In genomic region chr12:6944381-6945186, GRCh38 we compare ENCODE assay signal across 8 cellular contexts. TPM values are rescaled to one million over a fixed set of nuclear protein-coding genes. Genes with fewer than 3 reads are reported as not detected.
DNase-seq lines count a peak whose midpoint lies in the region; ATAC-seq and TF ChIP-seq lines count a peak whose summit lies in the region.

No MANE protein-coding gene starts in this region.

- H3K36me3 ChIP-seq in urinary bladder (ENCODE audit: insufficient read depth) = no peaks in the 10 kb centered on the region

- H3K4me3 ChIP-seq in GM12865 (ENCODE audit: low read depth, low read length) = peak overlapping the region; percentile 72
- H3K4me3 ChIP-seq in urinary bladder (ENCODE audit: low read depth, low read length) = peak overlapping the region; percentile 53

- H3K27ac Mint-ChIP-seq in progenitor cell of endocrine pancreas = peak overlapping the region; percentile 100

- intact Hi-C loops in left cardiac atrium (cut with DNase I) = loop anchor here in 1 of 2 donors (2.0 kb wide), 2 partner anchors 16 to 164 kb away; partner anchors contain the start of gene C1RL

- peak overlapping the region; percentile 86 for H3K4me3 Mint-ChIP-seq in progenitor cell of endocrine pancreas (ENCODE audit: low read depth)

- no peaks in the 10 kb centered on the region for H3K9me3 Mint-ChIP-seq in progenitor cell of endocrine pancreas (ENCODE audit: low read depth)

- peaks cover 15% of the 10 kb centered on the region for H3K36me3 Mint-ChIP-seq in progenitor cell of endocrine pancreas (ENCODE audit: insufficient read depth)

- no peaks in the 10 kb centered on the region for H3K4me1 ChIP-seq in urinary bladder (ENCODE audit: insufficient read depth)

- no peaks in the 10 kb centered on the region for H3K27me3 Mint-ChIP-seq in progenitor cell of endocrine pancreas

- peak; percentile 39 for ATAC-seq in HG02759 (IDR thresholded peaks at IDR 0.05; ENCODE audit: unreplicated experiment)
- peak; percentile 75 to 80 for ATAC-seq in left cardiac atrium

- peak; percentile 97 for DNase-seq in GM12865 (ENCODE audit: low read depth)
- peak; percentile 48 for DNase-seq in NCI-H1436 treated with DMSO at 0.1 percent for 48 hours (lab: John Stamatoyannopoulos, UW)
- DNase-seq in T-helper 1 cell = peak; percentile 74 to 92 (median 83)
- DNase-seq in amniotic stem cell (lab: John Stamatoyannopoulos, UW) = peak; percentile 80
- DNase-seq in left cardiac atrium = peak; percentile 94
- peak; percentile 89 for DNase-seq in progenitor cell of endocrine pancreas (ENCODE audit: low spot score, unreplicated experiment)

- H3K27ac ChIP-seq in urinary bladder (ENCODE audit: low read depth) = peak overlapping the region; percentile 92

- 2% methylated on average over 48 of the region's 48 CpGs for WGBS in urinary bladder

- H3K4me1 Mint-ChIP-seq in progenitor cell of endocrine pancreas (ENCODE audit: low read depth) = peaks cover 37% of the 10 kb centered on the region

- TF ChIP-seq CTCF in GM12865 (IDR thresholded peaks at IDR 0.05; ENCODE audit: insufficient read depth, low read depth, low read length, missing control alignments) (peak; percentile 86), progenitor cell of endocrine pancreas (IDR thresholded peaks at IDR 0.05; ENCODE audit: unreplicated experiment) (peak; percentile 90)

RNA-seq across cellular contexts. Expression of gene C12orf57, which starts 0.8 kb away (rescaled TPM):
- total RNA-seq in left cardiac atrium (100 to 1,000 TPM; 249 to 282 TPM), progenitor cell of endocrine pancreas (268 and 277 TPM in 2 replicates), urinary bladder (182 TPM)
- polyA plus RNA-seq in urinary bladder = 566 TPM

RNA-seq across cellular contexts. Expression of gene RNU7-1, which starts 1.0 kb away (rescaled TPM):
- total RNA-seq in left cardiac atrium (not detected), progenitor cell of endocrine pancreas (not detected in 2 replicates), urinary bladder (not detected)
- polyA plus RNA-seq in urinary bladder = not detected

RNA-seq across cellular contexts. Expression of gene PTPN6, which starts 6.6 kb away (rescaled TPM):
- total RNA-seq in left cardiac atrium = 10 to 100 TPM; 13.0 to 18.9 TPM
- 65.4 and 70.2 TPM in 2 replicates for total RNA-seq in progenitor cell of endocrine pancreas
- 6.1 TPM for total RNA-seq in urinary bladder
- polyA plus RNA-seq in urinary bladder = 17.2 TPM

RNA-seq across cellular contexts. Expression of gene ATN1, which starts 16.8 kb away (rescaled TPM):
- total RNA-seq in left cardiac atrium = 10 to 100 TPM; 75.3 to 83.1 TPM
- 226 and 250 TPM in 2 replicates for total RNA-seq in progenitor cell of endocrine pancreas
- total RNA-seq in urinary bladder = 18.2 TPM
- polyA plus RNA-seq in urinary bladder = 151 TPM

RNA-seq across cellular contexts. Expression of gene PHB2, which starts 25.9 kb away (rescaled TPM):
- total RNA-seq in left cardiac atrium (100 to 1,000 TPM; 117 to 157 TPM), progenitor cell of endocrine pancreas (339 and 353 TPM in 2 replicates), urinary bladder (94.9 TPM)
- polyA plus RNA-seq in urinary bladder = 192 TPM

Comparison
In these comparisons a context has a peak if more than half of its experiments do, and no peak if none do; other contexts are left out.
1. Peak in every context shown above with its lines: DNase-seq, ATAC-seq, H3K4me3 ChIP-seq and H3K27ac ChIP-seq.